In genomic region chr5:17519508-17519907, GRCh38 we compare ENCODE assay signal across 11 cellular contexts. TPM values are rescaled to one million over a fixed set of nuclear protein-coding genes. Genes with fewer than 3 reads are reported as not detected.
"Had no signal": no experiment of that assay in that cellular context is flagged by ENCODE, and none has a peak within 500 bp of the region (broad histone marks: within the 10 kb centered on the region; RNA-seq: fewer than 3 reads in every experiment).

No MANE protein-coding gene starts in this region.

RNA-seq across cellular contexts. Expression of gene TAF11L3, which starts 1.3 kb away (rescaled TPM):
- total RNA-seq: activated B cell treated with CpG ODN at 0.5 μM for 24 hours; activated CD4-positive, alpha-beta memory T cell treated with anti-CD3 and anti-CD28 coated beads for 36 hours; activated CD4-positive, alpha-beta memory T cell treated with anti-CD3 and anti-CD28 coated beads, Interleukin-2, amount 10 ng/mL, durations not matched to agents 7 days and 5 days; activated CD4-positive, alpha-beta T cell treated with anti-CD3 and anti-CD28 coated beads, Interleukin-2, amount 10 ng/mL, durations not matched to agents 24 days and 14 days; activated CD8-positive, alpha-beta memory T cell treated with anti-CD3 and anti-CD28 coated beads for 36 hours; activated CD8-positive, alpha-beta T cell treated with anti-CD3 and anti-CD28 coated beads for 36 hours; T-cell; T-helper 1 cell treated with Interleukin-12 subunit alpha and Interleukin-12 subunit beta and Interleukin-4 antibody, amounts not matched to agents 30 ng/mL and 1 ng/mL, for 36 hours; T-helper 17 cell; T-helper 2 cell treated with Interferon-gamma antibody and Interleukin-4, amounts not matched to agents 100 ng/mL and 5 ng/mL, for 36 hours; WTC11 had no signal

RNA-seq across cellular contexts. Expression of gene TAF11L4, which starts 2.1 kb away (rescaled TPM):
- total RNA-seq: activated B cell treated with CpG ODN at 0.5 μM for 24 hours; activated CD4-positive, alpha-beta memory T cell treated with anti-CD3 and anti-CD28 coated beads for 36 hours; activated CD4-positive, alpha-beta memory T cell treated with anti-CD3 and anti-CD28 coated beads, Interleukin-2, amount 10 ng/mL, durations not matched to agents 7 days and 5 days; activated CD4-positive, alpha-beta T cell treated with anti-CD3 and anti-CD28 coated beads, Interleukin-2, amount 10 ng/mL, durations not matched to agents 24 days and 14 days; activated CD8-positive, alpha-beta memory T cell treated with anti-CD3 and anti-CD28 coated beads for 36 hours; activated CD8-positive, alpha-beta T cell treated with anti-CD3 and anti-CD28 coated beads for 36 hours; T-cell; T-helper 1 cell treated with Interleukin-12 subunit alpha and Interleukin-12 subunit beta and Interleukin-4 antibody, amounts not matched to agents 30 ng/mL and 1 ng/mL, for 36 hours; T-helper 17 cell; T-helper 2 cell treated with Interferon-gamma antibody and Interleukin-4, amounts not matched to agents 100 ng/mL and 5 ng/mL, for 36 hours; WTC11 had no signal

RNA-seq across cellular contexts. Expression of gene TAF11L5, which starts 5.5 kb away (rescaled TPM):
- total RNA-seq: activated B cell treated with CpG ODN at 0.5 μM for 24 hours; activated CD4-positive, alpha-beta memory T cell treated with anti-CD3 and anti-CD28 coated beads for 36 hours; activated CD4-positive, alpha-beta memory T cell treated with anti-CD3 and anti-CD28 coated beads, Interleukin-2, amount 10 ng/mL, durations not matched to agents 7 days and 5 days; activated CD4-positive, alpha-beta T cell treated with anti-CD3 and anti-CD28 coated beads, Interleukin-2, amount 10 ng/mL, durations not matched to agents 24 days and 14 days; activated CD8-positive, alpha-beta memory T cell treated with anti-CD3 and anti-CD28 coated beads for 36 hours; activated CD8-positive, alpha-beta T cell treated with anti-CD3 and anti-CD28 coated beads for 36 hours; T-cell; T-helper 1 cell treated with Interleukin-12 subunit alpha and Interleukin-12 subunit beta and Interleukin-4 antibody, amounts not matched to agents 30 ng/mL and 1 ng/mL, for 36 hours; T-helper 17 cell; T-helper 2 cell treated with Interferon-gamma antibody and Interleukin-4, amounts not matched to agents 100 ng/mL and 5 ng/mL, for 36 hours; WTC11 had no signal

RNA-seq across cellular contexts. Expression of gene TAF11L6, which starts 9.0 kb away (rescaled TPM):
- total RNA-seq: activated B cell treated with CpG ODN at 0.5 μM for 24 hours; activated CD4-positive, alpha-beta memory T cell treated with anti-CD3 and anti-CD28 coated beads for 36 hours; activated CD4-positive, alpha-beta memory T cell treated with anti-CD3 and anti-CD28 coated beads, Interleukin-2, amount 10 ng/mL, durations not matched to agents 7 days and 5 days; activated CD4-positive, alpha-beta T cell treated with anti-CD3 and anti-CD28 coated beads, Interleukin-2, amount 10 ng/mL, durations not matched to agents 24 days and 14 days; activated CD8-positive, alpha-beta memory T cell treated with anti-CD3 and anti-CD28 coated beads for 36 hours; activated CD8-positive, alpha-beta T cell treated with anti-CD3 and anti-CD28 coated beads for 36 hours; T-cell; T-helper 1 cell treated with Interleukin-12 subunit alpha and Interleukin-12 subunit beta and Interleukin-4 antibody, amounts not matched to agents 30 ng/mL and 1 ng/mL, for 36 hours; T-helper 17 cell; T-helper 2 cell treated with Interferon-gamma antibody and Interleukin-4, amounts not matched to agents 100 ng/mL and 5 ng/mL, for 36 hours; WTC11 had no signal

RNA-seq across cellular contexts. Expression of gene TAF11L2, which starts 21.5 kb away (rescaled TPM):
- total RNA-seq: activated B cell treated with CpG ODN at 0.5 μM for 24 hours; activated CD4-positive, alpha-beta memory T cell treated with anti-CD3 and anti-CD28 coated beads for 36 hours; activated CD4-positive, alpha-beta memory T cell treated with anti-CD3 and anti-CD28 coated beads, Interleukin-2, amount 10 ng/mL, durations not matched to agents 7 days and 5 days; activated CD4-positive, alpha-beta T cell treated with anti-CD3 and anti-CD28 coated beads, Interleukin-2, amount 10 ng/mL, durations not matched to agents 24 days and 14 days; activated CD8-positive, alpha-beta memory T cell treated with anti-CD3 and anti-CD28 coated beads for 36 hours; activated CD8-positive, alpha-beta T cell treated with anti-CD3 and anti-CD28 coated beads for 36 hours; T-cell; T-helper 1 cell treated with Interleukin-12 subunit alpha and Interleukin-12 subunit beta and Interleukin-4 antibody, amounts not matched to agents 30 ng/mL and 1 ng/mL, for 36 hours; T-helper 17 cell; T-helper 2 cell treated with Interferon-gamma antibody and Interleukin-4, amounts not matched to agents 100 ng/mL and 5 ng/mL, for 36 hours; WTC11 had no signal
